In the genomic region with DNA sequence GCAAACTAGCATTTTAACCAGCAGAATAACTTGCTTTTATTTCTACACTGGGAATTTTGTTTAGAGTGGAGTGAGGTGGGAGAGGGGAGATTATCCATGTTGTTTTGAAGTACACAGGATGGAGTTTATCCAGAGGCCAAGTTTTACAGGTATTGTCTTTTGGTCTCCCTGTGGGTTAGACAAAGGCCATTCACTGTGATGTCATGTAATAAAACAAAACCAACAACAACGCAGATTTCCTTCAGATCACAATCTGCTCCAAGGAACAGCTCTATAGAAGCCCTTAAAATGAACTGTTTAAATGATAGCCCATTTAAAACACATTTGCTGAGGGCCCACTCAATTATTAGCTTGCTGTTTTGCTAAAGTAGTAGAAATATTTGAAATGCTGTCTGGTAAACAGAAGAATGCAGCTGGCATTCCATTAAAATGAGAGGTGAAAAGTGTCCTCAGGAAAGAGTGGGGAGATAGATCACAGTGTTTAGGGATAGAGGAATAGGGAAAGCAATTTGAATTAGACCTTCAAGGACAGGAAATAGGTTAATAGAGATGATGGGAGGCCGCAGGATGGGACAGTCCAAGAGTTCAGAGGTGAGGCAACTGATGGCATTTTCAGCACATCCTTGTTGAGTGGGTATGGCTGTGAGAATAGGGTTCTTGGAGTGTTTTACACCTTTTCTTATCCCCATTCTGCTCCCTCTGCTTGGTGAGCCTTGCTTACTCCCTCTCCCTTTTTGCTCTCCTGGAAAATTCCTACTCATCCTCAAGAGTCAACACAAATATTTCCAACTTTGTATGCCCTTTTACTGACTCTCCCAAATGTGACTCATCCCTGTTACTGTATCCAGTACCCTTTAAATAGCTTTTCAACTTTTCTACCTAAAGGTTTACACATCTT, we compare ENCODE assay signal across 17 cellular contexts.
DNase-seq lines count a peak whose midpoint lies in the region; FAIRE-seq and TF ChIP-seq lines count a peak whose summit lies in the region.
"Had no signal": no experiment of that assay in that cellular context is flagged by ENCODE, and none has a peak within 500 bp of the region (broad histone marks: within the 10 kb centered on the region; RNA-seq: fewer than 3 reads in every experiment).

No MANE protein-coding gene starts in this region.

- H3K4me2 ChIP-seq in mammary epithelial cell (ENCODE audit: insufficient read depth, low read depth, low read length) (peak overlapping the region; percentile 41), keratinocyte (ENCODE audit: control insufficient read depth, extremely low read depth, insufficient read depth, low read depth, low read length) (peak overlapping the region; percentile 47)

- H3K27me3 Mint-ChIP-seq in activated CD4-positive, alpha-beta T cell treated with anti-CD3 and anti-CD28 coated beads, Interleukin-2, amount 10 ng/mL, durations not matched to agents 7 days and 5 days: no peaks in the 10 kb centered on the region
- H3K27me3 Mint-ChIP-seq: brain; effector memory CD8-positive, alpha-beta T cell had no signal

- no peaks in the 10 kb centered on the region for H3K4me1 Mint-ChIP-seq in activated CD4-positive, alpha-beta T cell treated with anti-CD3 and anti-CD28 coated beads, Interleukin-2, amount 10 ng/mL, durations not matched to agents 7 days and 5 days

- H3K4me1 ChIP-seq in mammary epithelial cell (ENCODE audit: insufficient read depth, low read length) (peaks cover 30% of the 10 kb centered on the region), keratinocyte (ENCODE audit: control insufficient read depth, extremely low read depth, insufficient read depth, low read length) (peaks cover 28% of the 10 kb centered on the region)

- H3K9me3 ChIP-seq in mammary epithelial cell (replicated peaks; ENCODE audit: insufficient read depth, low read length): peaks cover 4% of the 10 kb centered on the region
- H3K9me3 ChIP-seq in keratinocyte (ENCODE audit: control insufficient read depth, low read depth, low read length): peaks cover 3% of the 10 kb centered on the region

- no peaks in the 10 kb centered on the region for H3K9me1 ChIP-seq in keratinocyte (ENCODE audit: control insufficient read depth, extremely low read depth, insufficient read depth, low read length)

- H3K4me3 ChIP-seq in mammary epithelial cell (replicated peaks in 1 of 3; ENCODE audit: insufficient read depth in 1 of 3, low read depth in 2 of 3, low read length in 3 of 3) (no peak overlapping the region), keratinocyte (ENCODE audit: control insufficient read depth in 2 of 3, extremely low read depth in 1 of 3, insufficient read depth in 2 of 3, low read depth in 1 of 3, low read length in 3 of 3) (no peak overlapping the region)
- H3K4me3 ChIP-seq: tibial nerve had no signal

- no peak overlapping the region for H3K4me3 Mint-ChIP-seq in activated CD4-positive, alpha-beta T cell treated with anti-CD3 and anti-CD28 coated beads, Interleukin-2, amount 10 ng/mL, durations not matched to agents 7 days and 5 days
- H3K4me3 Mint-ChIP-seq: activated CD4-positive, alpha-beta memory T cell treated with anti-CD3 and anti-CD28 coated beads for 36 hours; brain; effector memory CD8-positive, alpha-beta T cell had no signal

- POLR2A ChIA-PET in activated CD4-positive, alpha-beta T cell treated with anti-CD3 and anti-CD28 coated beads, Interleukin-2, amount 10 ng/mL, durations not matched to agents 7 days and 5 days (lab: Charles Lee): no interaction called here

- TF ChIP-seq CTCF in mammary epithelial cell (conservative IDR thresholded peaks at IDR 0.05 in 1 of 2, IDR thresholded peaks at IDR 0.05 in 1 of 2; ENCODE audit: extremely low read depth in 1 of 2, insufficient read depth in 1 of 2, low read depth in 1 of 2, low read length in 2 of 2): no peak
- TF ChIP-seq CTCF in keratinocyte (optimal IDR thresholded peaks at IDR 0.05 in 1 of 3, IDR thresholded peaks at IDR 0.05 in 1 of 3, conservative IDR thresholded peaks at IDR 0.05 in 1 of 3; ENCODE audit: extremely low read depth in 1 of 3, insufficient read depth in 2 of 3, low read length in 3 of 3): no peak

- H4K20me1 ChIP-seq in mammary epithelial cell (ENCODE audit: insufficient read depth, low read length): no peaks in the 10 kb centered on the region
- no peaks in the 10 kb centered on the region for H4K20me1 ChIP-seq in keratinocyte (ENCODE audit: control insufficient read depth, extremely low read depth, insufficient read depth, low read length)

- intact Hi-C loops in mammary epithelial cell (cut with micrococcal nuclease): no loop called here

- CTCF ChIA-PET in mammary epithelial cell (lab: Charles Lee; ENCODE audit: low non-redundant PET): interaction anchor here (0.7 kb wide), 1 partner anchor 110 kb away, joined by 5 read pairs; no protein-coding TSS in a partner anchor
- CTCF ChIA-PET in activated CD4-positive, alpha-beta T cell treated with anti-CD3 and anti-CD28 coated beads, Interleukin-2, amount 10 ng/mL, durations not matched to agents 7 days and 5 days (lab: Charles Lee): interaction anchor here (0.7 to 1.1 kb wide), 2 partner anchors 9 to 177 kb away, joined by 3 to 6 read pairs; no protein-coding TSS in a partner anchor

- DNase-seq in A172 (ENCODE audit: low spot score): peak; percentile 62
- DNase-seq in HS-5 (ENCODE audit: low read depth): peak; percentile 49
- DNase-seq in mammary epithelial cell: peak; percentile 40
- no peak for DNase-seq in keratinocyte (ENCODE audit: low read depth, low spot score)
- DNase-seq in NCI-H187 treated with DMSO at 0.1 percent for 48 hours (lab: John Stamatoyannopoulos, UW): no peak
- DNase-seq in activated T-cell treated with anti-CD3 and anti-CD28 coated beads, Interleukin-2, amount 50 U/mL, for 1 hour: no peak
- no peak for DNase-seq in stimulated activated naive CD4-positive, alpha-beta T cell treated with Interleukin-2 at 50 U/mL for 16 hours (lab: John Stamatoyannopoulos, UW)
- DNase-seq in activated CD4-positive, alpha-beta T cell treated with anti-CD3 and anti-CD28 coated beads, Interleukin-2, amount 10 ng/mL, durations not matched to agents 7 days and 5 days: no peak
- DNase-seq: activated CD4-positive, alpha-beta memory T cell treated with anti-CD3 and anti-CD28 coated beads for 36 hours; effector memory CD8-positive, alpha-beta T cell; NCI-H1436; Right ventricle myocardium superior; T1000 had no signal

- H3K36me3 ChIP-seq in mammary epithelial cell (ENCODE audit: insufficient read depth, low read length) (no peaks in the 10 kb centered on the region), keratinocyte (ENCODE audit: control insufficient read depth in 2 of 2, extremely low read depth in 1 of 2, insufficient read depth in 2 of 2, low read length in 2 of 2) (no peaks in the 10 kb centered on the region)
- H3K36me3 ChIP-seq: tibial nerve had no signal

- H3K9me3 Mint-ChIP-seq in activated CD4-positive, alpha-beta T cell treated with anti-CD3 and anti-CD28 coated beads, Interleukin-2, amount 10 ng/mL, durations not matched to agents 7 days and 5 days: peaks cover 7% of the 10 kb centered on the region
- H3K9me3 Mint-ChIP-seq: effector memory CD8-positive, alpha-beta T cell had no signal

- H3K27ac ChIP-seq in mammary epithelial cell (ENCODE audit: insufficient read depth, low read depth, low read length) (peak overlapping the region; percentile 34), keratinocyte (ENCODE audit: control insufficient read depth, insufficient read depth, low read length) (no peak overlapping the region)
- H3K27ac ChIP-seq: tibial nerve had no signal

- H3K9ac ChIP-seq in mammary epithelial cell (ENCODE audit: insufficient read depth, low read length) (no peak overlapping the region), keratinocyte (ENCODE audit: control insufficient read depth, extremely low read depth, insufficient read depth, low read length) (no peak overlapping the region)

- H2AFZ ChIP-seq in mammary epithelial cell (ENCODE audit: low read depth, low read length) (peak overlapping the region; percentile 46), keratinocyte (ENCODE audit: control insufficient read depth, low read length) (peak overlapping the region; percentile 13)

- peak; percentile 59 for FAIRE-seq in keratinocyte (lab: Jason Lieb, UNC)

- H3K79me2 ChIP-seq in mammary epithelial cell (ENCODE audit: insufficient read depth, low read length) (no peaks in the 10 kb centered on the region), keratinocyte (ENCODE audit: control insufficient read depth, insufficient read depth, low read length) (no peaks in the 10 kb centered on the region)

- dilution Hi-C loops in mammary epithelial cell (cut with HindIII; ENCODE audit: low sequenced_read_pairs) (no loop called here), keratinocyte (cut with MboI; ENCODE audit: extremely low pct_ligation_motif_present, low sequenced_read_pairs) (no loop called here)

- H3K36me3 Mint-ChIP-seq in activated CD4-positive, alpha-beta T cell treated with anti-CD3 and anti-CD28 coated beads, Interleukin-2, amount 10 ng/mL, durations not matched to agents 7 days and 5 days (ENCODE audit: low read depth): no peaks in the 10 kb centered on the region
- H3K36me3 Mint-ChIP-seq: activated CD4-positive, alpha-beta memory T cell treated with anti-CD3 and anti-CD28 coated beads for 36 hours; brain had no signal

- no peak overlapping the region for H3K27ac Mint-ChIP-seq in activated CD4-positive, alpha-beta T cell treated with anti-CD3 and anti-CD28 coated beads, Interleukin-2, amount 10 ng/mL, durations not matched to agents 7 days and 5 days
- H3K27ac Mint-ChIP-seq: activated CD4-positive, alpha-beta memory T cell treated with anti-CD3 and anti-CD28 coated beads for 36 hours; activated T-helper 2 cell treated with anti-CD3 and anti-CD28 coated beads, Interferon-gamma antibody, Interleukin-2, Interleukin-4, amounts not matched to agents 10 μg/mL and 5 μg/mL and 100 μg/mL, durations not matched to agents 14 hours and 24 hours and 36 hours; brain; effector memory CD8-positive, alpha-beta T cell; progenitor cell of endocrine pancreas had no signal

- no TSS peak for BruUV-seq in mammary epithelial cell (replicated peaks; lab: Mats Ljungman, UMichigan)

- no peaks in the 10 kb centered on the region for H3K27me3 ChIP-seq in mammary epithelial cell (ENCODE audit: insufficient read depth, low read length)
- H3K27me3 ChIP-seq in keratinocyte (ENCODE audit: control insufficient read depth, extremely low read depth, insufficient read depth, low read length): no peaks in the 10 kb centered on the region
- H3K27me3 ChIP-seq: tibial nerve had no signal

- WGBS in mammary epithelial cell (ENCODE audit: low coverage, missing lambda C conversion rate): 55% methylated on average over 2 of the region's 2 CpGs

- in situ Hi-C loops in mammary epithelial cell (cut with MboI; ENCODE audit: low sequenced_read_pairs in 2 of 2): no loop called here

Comparison
In these comparisons a context has a peak if more than half of its experiments do, and no peak if none do; other contexts are left out.
1. DNase-seq: peak in A172 (single experiment), HS-5 (single experiment) and mammary epithelial cell (single experiment); none in keratinocyte (single experiment), NCI-H187 treated with DMSO at 0.1 percent for 48 hours (single experiment), activated T-cell treated with anti-CD3 and anti-CD28 coated beads, Interleukin-2, amount 50 U/mL, for 1 hour (single experiment), stimulated activated naive CD4-positive, alpha-beta T cell treated with Interleukin-2 at 50 U/mL for 16 hours (single experiment) and activated CD4-positive, alpha-beta T cell treated with anti-CD3 and anti-CD28 coated beads, Interleukin-2, amount 10 ng/mL, durations not matched to agents 7 days and 5 days (single experiment).